ENCODE assay signal across 9 cellular contexts in genomic region chr6:1596088-1596852, GRCh38. TPM values are rescaled to one million over a fixed set of nuclear protein-coding genes. Genes with fewer than 3 reads are reported as not detected.
A peak's percentile ranks its signal among the peaks of the same experiment; 100 is the strongest.
DNase-seq lines count a peak whose midpoint lies in the region; ATAC-seq and TF ChIP-seq lines count a peak whose summit lies in the region.
"Had no signal": no experiment of that assay in that cellular context is flagged by ENCODE, and none has a peak within 500 bp of the region (broad histone marks: within the 10 kb centered on the region; RNA-seq: fewer than 3 reads in every experiment).

No MANE protein-coding gene starts in this region.

- no peak overlapping the region for H4K5ac ChIP-seq in H9 (ENCODE audit: insufficient read length, low read depth, low read length)

- H3K9me3 Mint-ChIP-seq in H9: no peaks in the 10 kb centered on the region
- H3K9me3 Mint-ChIP-seq in endothelial cell (ENCODE audit: unreplicated experiment): no peaks in the 10 kb centered on the region
- H3K9me3 Mint-ChIP-seq: T-helper 1 cell treated with Interleukin-12 subunit alpha and Interleukin-12 subunit beta and Interleukin-4 antibody, amounts not matched to agents 30 μg/mL and 1 μg/mL, for 36 hours had no signal

- H3K79me1 ChIP-seq in H9 (ENCODE audit: insufficient read depth, low read depth, low read length, poor library complexity, severe bottlenecking): no peaks in the 10 kb centered on the region

- no peak for ATAC-seq in GM21526 (IDR thresholded peaks at IDR 0.05; ENCODE audit: low FRiP score, unreplicated experiment)

- DNase-seq in D341Med (ENCODE audit: low spot score) (peak; percentile 92), H9 (peak; percentile 79), NCI-H748 (lab: John Stamatoyannopoulos, UW; ENCODE audit: unreplicated experiment) (peak; percentile 75), endothelial cell (ENCODE audit: low spot score) (peak; percentile 76), myocyte (ENCODE audit: low read depth) (peak; percentile 57)
- DNase-seq in activated CD8-positive, alpha-beta memory T cell treated with anti-CD3 and anti-CD28 coated beads for 4 hours (ENCODE audit: low read depth in 2 of 2): peak; percentile 28 to 31
- DNase-seq in stimulated activated naive CD4-positive, alpha-beta T cell (lab: John Stamatoyannopoulos, UW): peak; percentile 27 to 81 (median 50)

- H2BK15ac ChIP-seq in H9 (ENCODE audit: low read depth, low read length): no peak overlapping the region

- H3K4me1 Mint-ChIP-seq in H9 (peaks cover 13 to 19% of the 10 kb centered on the region in 2 experiments), endothelial cell (ENCODE audit: unreplicated experiment) (peaks cover 23% of the 10 kb centered on the region)

- no peak overlapping the region for H3K14ac ChIP-seq in H9 (ENCODE audit: insufficient read depth, low read length)

- no peak overlapping the region for H2BK5ac ChIP-seq in H9 (ENCODE audit: insufficient read length, low read length)

- no peaks in the 10 kb centered on the region for H3K23me2 ChIP-seq in H9 (ENCODE audit: insufficient read length, low read depth, low read length, poor library complexity, severe bottlenecking)

- H4K8ac ChIP-seq in H9 (replicated peaks; ENCODE audit: insufficient read length, low read depth, low read length): no peak overlapping the region

- no peak overlapping the region for H3K18ac ChIP-seq in H9 (ENCODE audit: insufficient read length, low read depth, low read length)

- H3K27me3 ChIP-seq in H9 (ENCODE audit: insufficient read depth, low read length): no peaks in the 10 kb centered on the region

- H3K23ac ChIP-seq in H9 (ENCODE audit: insufficient read length, low read depth, low read length): no peak overlapping the region

- H3K4ac ChIP-seq in H9 (ENCODE audit: low read depth, low read length): no peak overlapping the region

- no peaks in the 10 kb centered on the region for H4K20me1 ChIP-seq in H9 (ENCODE audit: control insufficient read depth, insufficient read depth, insufficient read length)

- H2AFZ ChIP-seq in H9 (ENCODE audit: low read length): no peak overlapping the region

- no peak overlapping the region; a peak in 1 of 5 replicates for H3K4me3 Mint-ChIP-seq in H9
- H3K4me3 Mint-ChIP-seq in endothelial cell (ENCODE audit: unreplicated experiment): peak overlapping the region; percentile 58
- H3K4me3 Mint-ChIP-seq: T-helper 1 cell treated with Interleukin-12 subunit alpha and Interleukin-12 subunit beta and Interleukin-4 antibody, amounts not matched to agents 30 μg/mL and 1 μg/mL, for 36 hours had no signal

- H2BK120ac ChIP-seq in H9 (ENCODE audit: low read depth, low read length, poor library complexity, severe bottlenecking): no peak overlapping the region

- H2BK12ac ChIP-seq in H9 (ENCODE audit: insufficient read length, low read depth, low read length): no peak overlapping the region

- H3K9me3 ChIP-seq in H9 (ENCODE audit: control insufficient read depth, low read depth, low read length): no peaks in the 10 kb centered on the region

- peaks cover 51% of the 10 kb centered on the region for H3K27me3 Mint-ChIP-seq in H9 (ENCODE audit: low read depth)
- peaks cover 10% of the 10 kb centered on the region for H3K27me3 Mint-ChIP-seq in endothelial cell (ENCODE audit: unreplicated experiment)

- TF ChIP-seq CTCF in H9 (conservative IDR thresholded peaks at IDR 0.05) (peak; percentile 96), endothelial cell (IDR thresholded peaks at IDR 0.05; ENCODE audit: unreplicated experiment) (peak; percentile 94)

- no CpG with 5 or more reads among the region's 25 CpGs for WGBS in H9 (ENCODE audit: extremely low coverage, insufficient read length, low lambda C conversion rate)

- H3K9ac ChIP-seq in H9 (ENCODE audit: extremely low read depth, insufficient read length, low read length): no peak overlapping the region

- H3K36me3 Mint-ChIP-seq in H9 (ENCODE audit: insufficient read depth in 1 of 3, low read depth in 3 of 3) (no peaks in the 10 kb centered on the region), endothelial cell (ENCODE audit: low read depth, unreplicated experiment) (no peaks in the 10 kb centered on the region)

- H3K27ac ChIP-seq in H9 (ENCODE audit: insufficient read length, low read depth, low read length): no peak overlapping the region

- H3K79me2 ChIP-seq in H9 (ENCODE audit: insufficient read depth, low read length): no peaks in the 10 kb centered on the region

- H2AK5ac ChIP-seq in H9 (ENCODE audit: insufficient read length, low read length): no peak overlapping the region

- H4K91ac ChIP-seq in H9 (ENCODE audit: insufficient read length, low read depth, low read length): no peak overlapping the region

- no peak overlapping the region for H3K27ac Mint-ChIP-seq in H9
- H3K27ac Mint-ChIP-seq in endothelial cell (ENCODE audit: unreplicated experiment): no peak overlapping the region
- H3K27ac Mint-ChIP-seq: T-helper 1 cell treated with Interleukin-12 subunit alpha and Interleukin-12 subunit beta and Interleukin-4 antibody, amounts not matched to agents 30 μg/mL and 1 μg/mL, for 36 hours had no signal

- H3K4me2 ChIP-seq in H9 (ENCODE audit: insufficient read depth, insufficient read length, low read length): no peak overlapping the region

- H3K4me1 ChIP-seq in H9 (ENCODE audit: insufficient read depth, low read length): no peaks in the 10 kb centered on the region

- H2BK20ac ChIP-seq in H9 (ENCODE audit: low read depth, low read length, poor library complexity, severe bottlenecking): no peak overlapping the region

- H3T11ph ChIP-seq in H9 (ENCODE audit: low read length): no peak overlapping the region

- H3K56ac ChIP-seq in H9 (ENCODE audit: insufficient read length, low read depth, low read length): no peak overlapping the region

RNA-seq across cellular contexts. Expression of gene FOXC1, which starts 13.4 kb away (rescaled TPM):
- 0.04 TPM in 1 of 2 replicates, not detected in the other for total RNA-seq in H9 (2021)
- total RNA-seq in endothelial cell (ENCODE audit: unreplicated experiment): 112 TPM
- 3.6 and 5.0 TPM in 2 replicates for total RNA-seq in myocyte
- polyA plus RNA-seq in myocyte (2012): 1.9 TPM

Comparison
In these comparisons a context has a peak if more than half of its experiments do, and no peak if none do; other contexts are left out.
1. DNase-seq: peak in every context shown above with its lines; median percentile 92 in D341Med; 79 in H9; 76 in endothelial cell; 75 in NCI-H748; 57 in myocyte; 50 in stimulated activated naive CD4-positive, alpha-beta T cell; 30 in activated CD8-positive, alpha-beta memory T cell treated with anti-CD3 and anti-CD28 coated beads for 4 hours.
2. RNA of gene FOXC1, which starts 13.4 kb away (total RNA-seq): 112 TPM in endothelial cell (single experiment); 3.6 to 5.0 TPM in myocyte and 0.04 TPM in H9; every median in the first group is over 10 times any median in the second.